1 cellular context compared by ENCODE assay signal in the genomic region with DNA sequence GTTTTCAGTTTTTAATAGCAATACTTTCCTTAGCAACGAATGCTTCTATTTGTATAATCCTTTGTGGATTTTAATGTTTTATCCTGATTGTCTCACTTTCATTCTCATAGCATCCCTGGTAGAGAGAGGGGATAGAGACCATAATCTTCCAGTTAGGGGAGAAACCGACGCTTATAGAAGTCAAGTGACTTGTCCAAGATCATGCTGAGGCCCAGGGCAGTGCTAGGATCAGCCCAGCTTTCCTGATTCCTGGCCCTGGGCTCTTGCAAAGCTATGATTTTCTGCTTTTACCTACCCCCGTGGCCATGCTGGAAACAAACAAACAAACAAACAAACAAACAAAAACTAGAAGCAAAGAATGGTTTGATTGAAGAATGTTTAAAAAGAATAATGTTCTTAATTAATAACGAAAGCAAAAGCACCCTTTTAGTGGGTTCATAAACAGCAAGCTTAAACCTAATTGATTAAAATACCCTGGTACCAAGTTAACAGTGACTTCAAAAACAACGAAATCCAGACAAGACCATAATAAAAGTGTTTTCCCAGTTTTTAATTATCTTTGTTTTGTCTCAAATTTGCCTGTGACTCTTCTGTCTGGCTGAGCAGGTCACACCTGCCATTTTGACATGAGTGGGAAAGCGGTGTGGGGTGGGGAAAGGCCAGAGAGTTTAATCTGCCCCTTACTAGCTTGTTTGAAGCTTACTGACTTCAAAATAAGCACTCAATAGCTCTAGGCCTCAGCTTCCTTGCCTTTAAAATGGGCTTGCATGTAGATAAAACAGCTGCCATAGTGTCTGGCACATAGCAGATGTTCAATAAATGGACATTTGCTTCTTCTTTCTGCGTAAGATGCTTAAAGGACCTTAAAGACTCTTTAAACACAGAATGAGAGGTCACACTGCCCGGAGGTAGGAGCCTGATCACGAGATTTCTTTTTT.
TF ChIP-seq lines count a peak whose summit lies in the region.

No MANE protein-coding gene starts in this region.

TF ChIP-seq in HepG2, 621 proteins besides CTCF, POLR2A, EP300 and RAD21 (continued from another document):
- TF ChIP-seq, protein P1, sequence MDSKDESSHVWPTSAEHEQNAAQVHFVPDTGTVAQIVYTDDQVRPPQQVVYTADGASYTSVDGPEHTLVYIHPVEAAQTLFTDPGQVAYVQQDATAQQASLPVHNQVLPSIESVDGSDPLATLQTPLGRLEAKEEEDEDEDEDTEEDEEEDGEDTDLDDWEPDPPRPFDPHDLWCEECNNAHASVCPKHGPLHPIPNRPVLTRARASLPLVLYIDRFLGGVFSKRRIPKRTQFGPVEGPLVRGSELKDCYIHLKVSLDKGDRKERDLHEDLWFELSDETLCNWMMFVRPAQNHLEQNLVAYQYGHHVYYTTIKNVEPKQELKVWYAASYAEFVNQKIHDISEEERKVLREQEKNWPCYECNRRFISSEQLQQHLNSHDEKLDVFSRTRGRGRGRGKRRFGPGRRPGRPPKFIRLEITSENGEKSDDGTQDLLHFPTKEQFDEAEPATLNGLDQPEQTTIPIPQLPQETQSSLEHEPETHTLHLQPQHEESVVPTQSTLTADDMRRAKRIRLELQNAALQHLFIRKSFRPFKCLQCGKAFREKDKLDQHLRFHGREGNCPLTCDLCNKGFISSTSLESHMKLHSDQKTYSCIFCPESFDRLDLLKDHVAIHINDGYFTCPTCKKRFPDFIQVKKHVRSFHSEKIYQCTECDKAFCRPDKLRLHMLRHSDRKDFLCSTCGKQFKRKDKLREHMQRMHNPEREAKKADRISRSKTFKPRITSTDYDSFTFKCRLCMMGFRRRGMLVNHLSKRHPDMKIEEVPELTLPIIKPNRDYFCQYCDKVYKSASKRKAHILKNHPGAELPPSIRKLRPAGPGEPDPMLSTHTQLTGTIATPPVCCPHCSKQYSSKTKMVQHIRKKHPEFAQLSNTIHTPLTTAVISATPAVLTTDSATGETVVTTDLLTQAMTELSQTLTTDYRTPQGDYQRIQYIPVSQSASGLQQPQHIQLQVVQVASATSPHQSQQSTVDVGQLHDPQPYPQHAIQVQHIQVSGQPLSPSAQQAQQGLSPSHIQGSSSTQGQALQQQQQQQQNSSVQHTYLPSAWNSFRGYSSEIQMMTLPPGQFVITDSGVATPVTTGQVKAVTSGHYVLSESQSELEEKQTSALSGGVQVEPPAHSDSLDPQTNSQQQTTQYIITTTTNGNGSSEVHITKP (CRISPR knock-in tag; IDR thresholded peaks at IDR 0.05; ENCODE audit: low read depth) = no peak
